In genomic region chr4:181143241-181143854, GRCh38 we compare ENCODE assay signal across 8 cellular contexts.
DNase-seq lines count a peak whose midpoint lies in the region; ATAC-seq and TF ChIP-seq lines count a peak whose summit lies in the region.

No MANE protein-coding gene starts in this region.

- H3K4me3 ChIP-seq in choroid plexus epithelial cell (ENCODE audit: low read depth, low read length) (no peak overlapping the region), lower leg skin (ENCODE audit: low read depth, poor library complexity, severe bottlenecking) (no peak overlapping the region)

- intact Hi-C loops in lower leg skin (cut with DNase I; ENCODE audit: low total_unique reads), result no loop called here

- ATAC-seq in GM18520 (IDR thresholded peaks at IDR 0.05; ENCODE audit: unreplicated experiment), result peak; percentile 77
- ATAC-seq in HG03025 (IDR thresholded peaks at IDR 0.05; ENCODE audit: low FRiP score, unreplicated experiment), result peak; percentile 88

- no peak for TF ChIP-seq POLR2A in lower leg skin (IDR thresholded peaks at IDR 0.05)

- peak; percentile 96 for TF ChIP-seq CTCF in choroid plexus epithelial cell (conservative IDR thresholded peaks at IDR 0.05; ENCODE audit: low read depth, low read length)
- TF ChIP-seq CTCF in lower leg skin (IDR thresholded peaks at IDR 0.05), result peak in 1 of 3 donors; percentile 40

- 4 to 5% methylated on average over 8 of the region's 8 CpGs for WGBS in lower leg skin, 2 donors

- DNase-seq in Ammon's horn (ENCODE audit: low spot score), result peak; percentile 90
- DNase-seq in NCI-H2081 treated with DMSO at 0.1 percent for 48 hours (lab: John Stamatoyannopoulos, UW), result peak; percentile 30
- peak; percentile 43 to 55 for DNase-seq in activated CD4-positive, alpha-beta T cell treated with anti-CD3 and anti-CD28 coated beads for 24 hours (ENCODE audit: low read depth in 2 of 2)
- peak; percentile 86 for DNase-seq in choroid plexus epithelial cell (ENCODE audit: low read depth)
- peak; percentile 55 to 95 for DNase-seq in lower leg skin (ENCODE audit: low spot score in 2 of 2)
- DNase-seq in stimulated activated CD4-positive, alpha-beta T cell treated with anti-CD3 and anti-CD28 coated beads, TNF-alpha, amount 100 ng/mL, for 48 hours (ENCODE audit: low read depth in 3 of 3), result peak; percentile 28 to 41 (median 41)

Comparison
In these comparisons a context has a peak if more than half of its experiments do, and no peak if none do; other contexts are left out.
1. DNase-seq: peak in every context shown above with its lines; median percentile 90 in Ammon's horn; 86 in choroid plexus epithelial cell; 75 in lower leg skin; 49 in activated CD4-positive, alpha-beta T cell treated with anti-CD3 and anti-CD28 coated beads for 24 hours; 41 in stimulated activated CD4-positive, alpha-beta T cell treated with anti-CD3 and anti-CD28 coated beads, TNF-alpha, amount 100 ng/mL, for 48 hours; 30 in NCI-H2081 treated with DMSO at 0.1 percent for 48 hours.